Comparison of ENCODE assay signal across 14 cellular contexts in genomic region chr12:21696603-21697002, GRCh38. TPM values are rescaled to one million over a fixed set of nuclear protein-coding genes. Genes with fewer than 3 reads are reported as not detected.
DNase-seq lines count a peak whose midpoint lies in the region; ATAC-seq and TF ChIP-seq lines count a peak whose summit lies in the region.
"Had no signal": no experiment of that assay in that cellular context is flagged by ENCODE, and none has a peak within 500 bp of the region (broad histone marks: within the 10 kb centered on the region; RNA-seq: fewer than 3 reads in every experiment).

No MANE protein-coding gene starts in this region.

- in situ Hi-C loops in GM23248 (cut with MboI): no loop called here

- H3K27ac Mint-ChIP-seq in nephron: peak overlapping the region in 2 of 3 experiments; percentile 53 to 82
- H3K27ac Mint-ChIP-seq: CD4-positive, CD25-positive, alpha-beta regulatory T cell; H9 had no signal

- H3K27ac ChIP-seq in GM23248 (no peak overlapping the region), suprapubic skin (no peak overlapping the region)
- H3K27ac ChIP-seq: A549, BLaER1 had no signal

- H3K9me3 Mint-ChIP-seq in nephron: no peaks in the 10 kb centered on the region
- H3K9me3 Mint-ChIP-seq: H9 had no signal

- no peak overlapping the region for H3K4me2 ChIP-seq in GM23248 (ENCODE audit: unreplicated experiment)
- H3K4me2 ChIP-seq: A549, BLaER1 had no signal

- no peaks in the 10 kb centered on the region for H4K20me1 ChIP-seq in GM23248 (ENCODE audit: insufficient read depth)
- H4K20me1 ChIP-seq: BLaER1 had no signal

- H3K36me3 ChIP-seq in GM23248 (ENCODE audit: low read depth) (no peaks in the 10 kb centered on the region), suprapubic skin (no peaks in the 10 kb centered on the region)
- H3K36me3 ChIP-seq: BLaER1 had no signal

- no peaks in the 10 kb centered on the region for H3F3A ChIP-seq in GM23248 (ENCODE audit: insufficient read depth)

- TF ChIP-seq POLR2A in suprapubic skin (IDR thresholded peaks at IDR 0.05): no peak

- H3K27me3 Mint-ChIP-seq in nephron (ENCODE audit: low read depth): no peaks in the 10 kb centered on the region

- H3K4me1 ChIP-seq in GM23248 (ENCODE audit: insufficient read depth): peaks cover 18% of the 10 kb centered on the region; the same call in 1 of the 2 replicates
- H3K4me1 ChIP-seq in suprapubic skin: peaks cover 5% of the 10 kb centered on the region
- H3K4me1 ChIP-seq: A549, BLaER1 had no signal

- ATAC-seq in activated CD4-positive, CD25-positive, alpha-beta regulatory T cell treated with anti-CD3 and anti-CD28 coated beads, Interleukin-2, amount 50 U/mL, for 24 hours: no peak
- ATAC-seq: A549 had no signal

- TF ChIP-seq CTCF in choroid plexus epithelial cell (conservative IDR thresholded peaks at IDR 0.05; ENCODE audit: low read depth, low read length) (no peak), nephron (IDR thresholded peaks at IDR 0.05; ENCODE audit: unreplicated experiment in 3 of 3) (no peak), suprapubic skin (IDR thresholded peaks at IDR 0.05) (no peak)

- peak overlapping the region; percentile 44; the same call in 1 of the 2 replicates for H2AFZ ChIP-seq in GM23248

- no peak overlapping the region for H3K9ac ChIP-seq in GM23248
- H3K9ac ChIP-seq: BLaER1 had no signal

- no peaks in the 10 kb centered on the region for H3K27me3 ChIP-seq in GM23248 (replicated peaks; ENCODE audit: insufficient read depth)
- no peaks in the 10 kb centered on the region for H3K27me3 ChIP-seq in suprapubic skin
- H3K27me3 ChIP-seq: BLaER1 had no signal

- H3K4me3 ChIP-seq in GM23248 (no peak overlapping the region), choroid plexus epithelial cell (ENCODE audit: low read depth, low read length) (no peak overlapping the region), suprapubic skin (no peak overlapping the region)
- H3K4me3 ChIP-seq: A549, BLaER1 had no signal

- H3K9me2 ChIP-seq in GM23248 (ENCODE audit: insufficient read depth): no peaks in the 10 kb centered on the region

- no peaks in the 10 kb centered on the region for H3K36me3 Mint-ChIP-seq in nephron (ENCODE audit: low read depth)
- H3K36me3 Mint-ChIP-seq: CD4-positive, CD25-positive, alpha-beta regulatory T cell had no signal

- no peaks in the 10 kb centered on the region for H3K9me3 ChIP-seq in GM23248 (ENCODE audit: low read depth)
- no peaks in the 10 kb centered on the region for H3K9me3 ChIP-seq in suprapubic skin
- H3K9me3 ChIP-seq: A549, BLaER1 had no signal

- no peak for TF ChIP-seq EP300 in suprapubic skin (IDR thresholded peaks at IDR 0.05)

- H3K4me1 Mint-ChIP-seq in nephron: peaks cover 26% of the 10 kb centered on the region

- H3K4me3 Mint-ChIP-seq in nephron: no peak overlapping the region
- H3K4me3 Mint-ChIP-seq: CD4-positive, CD25-positive, alpha-beta regulatory T cell; H9 had no signal

- no peaks in the 10 kb centered on the region for H3K79me2 ChIP-seq in GM23248 (ENCODE audit: insufficient read depth)

- DNase-seq in GM23248 (no peak), choroid plexus epithelial cell (ENCODE audit: low read depth) (peak; percentile 18), suprapubic skin (ENCODE audit: low spot score in 2 of 2) (no peak), SHP77 (lab: John Stamatoyannopoulos, UW) (no peak)
- DNase-seq: AML-193; CD4-positive, CD25-positive, alpha-beta regulatory T cell; DMS53; GOT3; H9; IMR-90 had no signal

RNA-seq across cellular contexts. Expression of gene LDHB, which starts 39.0 kb away (rescaled TPM):
- total RNA-seq in GM23248 (2014; rRNA removed; shearing (Covaris generic)): 464 and 478 TPM in 2 replicates
- polyA plus RNA-seq in GM23248 (2016; fragmentation: Nextera tagmentation; extraction: Ambion mirVana): 497 and 508 TPM in 2 replicates
- total RNA-seq in suprapubic skin: 10 to 100 TPM; 49.9 to 79.9 (median 71.2) TPM
